In genomic region chr7:70793767-70794166, GRCh38 we compare ENCODE assay signal across 20 cellular contexts.
"Had no signal": no experiment of that assay in that cellular context is flagged by ENCODE, and none has a peak within 500 bp of the region (broad histone marks: within the 10 kb centered on the region; RNA-seq: fewer than 3 reads in every experiment).

No MANE protein-coding gene starts in this region.

- DNase-seq: cortex of kidney; effector memory CD8-positive, alpha-beta T cell; head of caudate nucleus; left ventricle myocardium superior; lower lobe of right lung; naive thymus-derived CD8-positive, alpha-beta T cell; nucleus accumbens; stimulated activated CD4-positive, alpha-beta T cell treated with anti-CD3 and anti-CD28 coated beads, Interleukin-2, amount 100 ng/mL, for 24 hours; stimulated activated CD4-positive, alpha-beta T cell treated with anti-CD3 and anti-CD28 coated beads, Interleukin-4, amount 100 ng/mL, for 24 hours; stimulated activated naive CD8-positive, alpha-beta T cell treated with anti-CD3 and anti-CD28 coated beads, Interleukin-15, Interleukin-2, amounts not matched to agents 100 U/mL and 50 U/mL, for 24 hours; substantia nigra; testis; tibial artery had no signal

- H3K36me3 Mint-ChIP-seq: naive thymus-derived CD8-positive, alpha-beta T cell had no signal

- H3K4me3 Mint-ChIP-seq: effector memory CD8-positive, alpha-beta T cell; naive thymus-derived CD8-positive, alpha-beta T cell; stimulated activated memory B cell treated with anti-CD40 and anti-IgM and Interleukin-4, amounts not matched to agents 10 μg/mL and 1 μg/mL and 100 μg/mL, for 72 hours; type B pancreatic cell had no signal

- FAIRE-seq: endometrium, frontal cortex, keratinocyte had no signal

- H3K27ac ChIP-seq: lower lobe of right lung, prostate gland, right atrium auricular region, testis, tibial artery had no signal

- H3K4me3 ChIP-seq: lower lobe of right lung, prostate gland, right atrium auricular region, testis, tibial artery had no signal

- H3K9me3 ChIP-seq: lower lobe of right lung, prostate gland, right atrium auricular region, testis had no signal

- H3K27ac Mint-ChIP-seq: naive thymus-derived CD8-positive, alpha-beta T cell; stimulated activated memory B cell treated with anti-CD40 and anti-IgM and Interleukin-4, amounts not matched to agents 10 μg/mL and 1 μg/mL and 100 μg/mL, for 72 hours; type B pancreatic cell had no signal

- H3K27me3 Mint-ChIP-seq: effector memory CD8-positive, alpha-beta T cell; naive thymus-derived CD8-positive, alpha-beta T cell; stimulated activated memory B cell treated with anti-CD40 and anti-IgM and Interleukin-4, amounts not matched to agents 10 μg/mL and 1 μg/mL and 100 μg/mL, for 72 hours; type B pancreatic cell had no signal

- H3K4me1 ChIP-seq: lower lobe of right lung, prostate gland, right atrium auricular region, testis, tibial artery had no signal

- H3K9me3 Mint-ChIP-seq: effector memory CD8-positive, alpha-beta T cell; type B pancreatic cell had no signal

- H3K27me3 ChIP-seq: right atrium auricular region, testis, tibial artery had no signal
